1 cellular context compared by ENCODE assay signal in genomic region chr10:69182005-69182404, GRCh38.
A peak's percentile ranks its signal among the peaks of the same experiment; 100 is the strongest.
TF ChIP-seq lines count a peak whose summit lies in the region.

No MANE protein-coding gene starts in this region.

TF ChIP-seq in K562, 482 proteins besides CTCF, POLR2A, EP300 and RAD21:
- TF ChIP-seq ZKSCAN3 (CRISPR knock-in tag; IDR thresholded peaks at IDR 0.05) = no peak
- peak; percentile 94 for TF ChIP-seq ZNF121 (CRISPR knock-in tag; conservative IDR thresholded peaks at IDR 0.05)
